In genomic region chr7:144000020-144000419, GRCh38 we compare ENCODE assay signal across 8 cellular contexts. TPM values are rescaled to one million over a fixed set of nuclear protein-coding genes. Genes with fewer than 3 reads are reported as not detected.
"Had no signal": no experiment of that assay in that cellular context is flagged by ENCODE, and none has a peak within 500 bp of the region (broad histone marks: within the 10 kb centered on the region; RNA-seq: fewer than 3 reads in every experiment).

TSS of gene OR6B1 (plus strand) at chr7:144000320. CDS start at chr7:144003997, 3,677 bp downstream.

- H3K27ac ChIP-seq: HL-60 had no signal

- H3K27me3 Mint-ChIP-seq: IgD-negative memory B cell had no signal

- DNase-seq: IMR-90, KBM-7 had no signal

- H3K4me3 ChIP-seq: K562 had no signal

- H3K4me3 Mint-ChIP-seq: IgD-negative memory B cell had no signal

- H3K27ac Mint-ChIP-seq: IgD-negative memory B cell had no signal

- H3K4me1 Mint-ChIP-seq: IgD-negative memory B cell had no signal

- H3K36me3 Mint-ChIP-seq: IgD-negative memory B cell had no signal

RNA-seq across cellular contexts. Expression of gene OR6B1, which starts in this region (rescaled TPM):
- total RNA-seq: HepG2, HT-29, HT1080, IMR-90, K562 had no signal
- polyA plus RNA-seq: IgD-negative memory B cell, IMR-90, K562 had no signal
